Comparison of ENCODE assay signal across 1 cellular context in genomic region chr16:56869513-56870270, GRCh38.
A peak's percentile ranks its signal among the peaks of the same experiment; 100 is the strongest.
TF ChIP-seq lines count a peak whose summit lies in the region.

No MANE protein-coding gene starts in this region.

TF ChIP-seq in HepG2, 621 proteins besides CTCF, POLR2A, EP300 and RAD21 (continued from another document and continues in another):
- TF ChIP-seq MXD3 (CRISPR knock-in tag; IDR thresholded peaks at IDR 0.05) (no peak), ZBTB43 (CRISPR knock-in tag; conservative IDR thresholded peaks at IDR 0.05) (no peak), ZNF124 (CRISPR knock-in tag; IDR thresholded peaks at IDR 0.05) (no peak), SMARCC2 (IDR thresholded peaks at IDR 0.05) (no peak), TP53 (CRISPR knock-in tag; conservative IDR thresholded peaks at IDR 0.05) (no peak), TCF7L2 (IDR thresholded peaks at IDR 0.05; ENCODE audit: low read depth, low read length) (no peak), FOXP1 (IDR thresholded peaks at IDR 0.05) (no peak), FOXP1 (CRISPR knock-in tag; IDR thresholded peaks at IDR 0.05) (no peak), PHF5A (CRISPR knock-in tag; IDR thresholded peaks at IDR 0.05; ENCODE audit: low read depth, unreplicated experiment) (no peak), ZNF407 (CRISPR knock-in tag; IDR thresholded peaks at IDR 0.05; ENCODE audit: not compliant biosample characterization) (no peak), BORCS8-MEF2B (CRISPR knock-in tag; IDR thresholded peaks at IDR 0.05) (no peak; the same call in 1 of the 2 replicates), SAP130 (CRISPR knock-in tag; IDR thresholded peaks at IDR 0.05; ENCODE audit: low read depth) (peak; percentile 43; the same call in 1 of the 2 replicates), ZNF362 (CRISPR knock-in tag; IDR thresholded peaks at IDR 0.05; ENCODE audit: borderline replicate concordance) (no peak), IKZF4 (CRISPR knock-in tag; IDR thresholded peaks at IDR 0.05; ENCODE audit: borderline replicate concordance, low read depth, not compliant biosample characterization) (no peak), MTA3 (CRISPR knock-in tag; IDR thresholded peaks at IDR 0.05) (no peak), KDM5B (CRISPR knock-in tag; IDR thresholded peaks at IDR 0.05; ENCODE audit: borderline replicate concordance) (no peak; the same call in 1 of the 2 replicates), AGO2 (optimal IDR thresholded peaks at IDR 0.05; ENCODE audit: low read depth, low read length) (no peak), PRPF4 (IDR thresholded peaks at IDR 0.05; ENCODE audit: low read depth, low read length, poor library complexity, severe bottlenecking) (no peak), FOXJ3 (CRISPR knock-in tag; IDR thresholded peaks at IDR 0.05; ENCODE audit: borderline replicate concordance) (no peak), TFE3 (CRISPR knock-in tag; IDR thresholded peaks at IDR 0.05) (no peak), U2AF1 (optimal IDR thresholded peaks at IDR 0.05; ENCODE audit: low read depth, low read length) (no peak), KIAA2018 (CRISPR knock-in tag; IDR thresholded peaks at IDR 0.05; ENCODE audit: borderline replicate concordance) (no peak), IRF9 (CRISPR knock-in tag; IDR thresholded peaks at IDR 0.05; ENCODE audit: borderline replicate concordance) (no peak), ZBTB44 (CRISPR knock-in tag; IDR thresholded peaks at IDR 0.05) (no peak), ZSCAN29 (CRISPR knock-in tag; conservative IDR thresholded peaks at IDR 0.05) (no peak), SMYD3 (CRISPR knock-in tag; IDR thresholded peaks at IDR 0.05) (no peak), ATF7-NPFF (CRISPR knock-in tag; IDR thresholded peaks at IDR 0.05; ENCODE audit: low read depth) (no peak), GFI1 (CRISPR knock-in tag; IDR thresholded peaks at IDR 0.05; ENCODE audit: borderline replicate concordance) (no peak)
